22 cellular contexts compared by ENCODE assay signal in the genomic region with DNA sequence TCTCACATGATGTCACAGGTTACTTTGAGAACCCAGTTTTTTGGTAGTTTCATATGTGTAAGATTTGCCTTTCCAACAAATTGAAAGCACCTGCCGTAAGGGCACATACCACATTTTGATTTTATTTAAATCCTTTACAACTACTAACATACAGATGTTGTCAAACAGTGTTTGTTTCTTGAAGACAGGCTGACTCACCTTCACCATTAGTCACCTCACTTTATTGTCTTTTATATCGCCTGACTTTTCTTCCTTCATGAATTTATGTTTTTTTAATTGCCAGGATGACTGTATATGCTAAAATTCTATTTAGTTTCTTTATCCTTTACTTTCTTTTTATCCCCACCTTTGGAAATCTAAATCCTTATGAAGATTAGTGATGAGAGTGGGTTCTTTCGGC.
DNase-seq lines count a peak whose midpoint lies in the region; ATAC-seq and TF ChIP-seq lines count a peak whose summit lies in the region.
"Had no signal": no experiment of that assay in that cellular context is flagged by ENCODE, and none has a peak within 500 bp of the region (broad histone marks: within the 10 kb centered on the region; RNA-seq: fewer than 3 reads in every experiment).

No MANE protein-coding gene starts in this region.

- no peak overlapping the region for H3K27ac ChIP-seq in RWPE2 (ENCODE audit: poor library complexity, severe bottlenecking)
- H3K27ac ChIP-seq: A549, SJCRH30 had no signal

- H3K9me3 ChIP-seq in RWPE2 (ENCODE audit: severe bottlenecking) = no peaks in the 10 kb centered on the region
- H3K9me3 ChIP-seq: A549, HAP-1, SJCRH30 had no signal

- no peaks in the 10 kb centered on the region for H3K36me3 ChIP-seq in RWPE2 (ENCODE audit: low read depth)
- H3K36me3 ChIP-seq: HAP-1, SJCRH30 had no signal

- ATAC-seq in RWPE2 (ENCODE audit: low read depth) (peak; percentile 57; the same call in 2 of the 3 replicates), GM21576 (IDR thresholded peaks at IDR 0.05; ENCODE audit: unreplicated experiment) (no peak)
- ATAC-seq: A549, GM12878, Panc1 had no signal

- H3K27me3 ChIP-seq in RWPE2 (ENCODE audit: insufficient read depth, poor library complexity, severe bottlenecking) = no peaks in the 10 kb centered on the region
- H3K27me3 ChIP-seq: SJCRH30 had no signal

- no peaks in the 10 kb centered on the region for H3K4me1 ChIP-seq in RWPE2 (ENCODE audit: insufficient read depth, poor library complexity, severe bottlenecking)
- H3K4me1 ChIP-seq: A549, HAP-1, SJCRH30 had no signal

- TF ChIP-seq CTCF in RWPE2 (IDR thresholded peaks at IDR 0.05; ENCODE audit: poor library complexity, severe bottlenecking) = no peak

- DNase-seq in ELR (ENCODE audit: low read depth) (peak; percentile 48), HS-5 (ENCODE audit: low read depth) (peak; percentile 46), RWPE2 (ENCODE audit: low spot score) (no peak), renal cortical epithelial cell (ENCODE audit: low read depth) (peak; percentile 13), glomerular visceral epithelial cell (ENCODE audit: extremely low spot score) (no peak), AG20443 (ENCODE audit: low spot score) (no peak)
- DNase-seq: CD4-positive, CD25-positive, alpha-beta regulatory T cell; EL; MM.1S; NCI-H1048; NCI-H1417 treated with DMSO at 0.1 percent for 48 hours; NCI-H187 treated with DMSO at 0.1 percent for 48 hours; NCI-H2227 treated with DMSO at 0.1 percent for 48 hours; NCI-H510A; NCI-H748 treated with DMSO at 0.1 percent for 48 hours; NK-92 treated with Interleukin-12 subunit alpha and Interleukin-12 subunit beta, amount 100 ng/mL, for 24 hours; SJCRH30 had no signal

- no peak overlapping the region for H3K4me3 ChIP-seq in RWPE2 (ENCODE audit: severe bottlenecking)
- H3K4me3 ChIP-seq: A549, GM12878, HAP-1, SJCRH30 had no signal

Comparison
In these comparisons a context has a peak if more than half of its experiments do, and no peak if none do; other contexts are left out.
1. DNase-seq: peak in ELR (single experiment), HS-5 (single experiment) and renal cortical epithelial cell (single experiment); none in RWPE2 (single experiment), glomerular visceral epithelial cell (single experiment) and AG20443 (single experiment).